24 cellular contexts compared by ENCODE assay signal in genomic region chr3:170524072-170524471, GRCh38.
DNase-seq lines count a peak whose midpoint lies in the region; ATAC-seq and TF ChIP-seq lines count a peak whose summit lies in the region.
"Had no signal": no experiment of that assay in that cellular context is flagged by ENCODE, and none has a peak within 500 bp of the region (broad histone marks: within the 10 kb centered on the region; RNA-seq: fewer than 3 reads in every experiment).

No MANE protein-coding gene starts in this region.

- no peak overlapping the region for H4K5ac ChIP-seq in IMR-90 (ENCODE audit: low read depth, low read length)

- H2AK9ac ChIP-seq in IMR-90 (replicated peaks; ENCODE audit: low read depth, low read length, poor library complexity) = no peak overlapping the region

- CTCF ChIA-PET in IMR-90 (lab: Yijun Ruan, JAX) = no interaction called here

- H4K91ac ChIP-seq in IMR-90 (ENCODE audit: insufficient read depth, low read depth, low read length) = no peak overlapping the region

- peaks cover 1% of the 10 kb centered on the region; the same call in 1 of the 2 replicates for H3K36me3 ChIP-seq in IMR-90 (ENCODE audit: control insufficient read depth, insufficient read depth, low read length)
- H3K36me3 ChIP-seq: BLaER1 treated with 17β-estradiol and CSF1 and Interleukin-3, amounts not matched to agents 10 nM and 100 nM; gastroesophageal sphincter; neural progenitor cell had no signal

- no peak overlapping the region for H3K4me3 ChIP-seq in IMR-90 (ENCODE audit: insufficient read depth, low read depth, low read length)
- H3K4me3 ChIP-seq: BLaER1 treated with 17β-estradiol and CSF1 and Interleukin-3, amounts not matched to agents 10 nM and 100 nM; body of pancreas; coronary artery; gastroesophageal sphincter; neural progenitor cell; skin epidermis had no signal

- dilution Hi-C loops in IMR-90 (cut with HindIII; ENCODE audit: low sequenced_read_pairs, unreplicated experiment) = no loop called here

- no peak overlapping the region for H3K18ac ChIP-seq in IMR-90 (ENCODE audit: low read depth, low read length)

- intact Hi-C loops in IMR-90 (cut with micrococcal nuclease) = no loop called here

- no peaks in the 10 kb centered on the region for H3K9me3 ChIP-seq in IMR-90 (ENCODE audit: control insufficient read depth, insufficient read depth, low read length)
- H3K9me3 ChIP-seq: BLaER1 treated with 17β-estradiol and CSF1 and Interleukin-3, amounts not matched to agents 10 nM and 100 nM; body of pancreas; gastroesophageal sphincter had no signal

- no peak overlapping the region for H2BK120ac ChIP-seq in IMR-90 (ENCODE audit: low read depth, low read length)

- H3K27me3 ChIP-seq in IMR-90 (ENCODE audit: control insufficient read depth, insufficient read depth, low read length) = no peaks in the 10 kb centered on the region; the same call in 1 of the 2 replicates
- H3K27me3 ChIP-seq: BLaER1 treated with 17β-estradiol and CSF1 and Interleukin-3, amounts not matched to agents 10 nM and 100 nM; body of pancreas; gastroesophageal sphincter; neural progenitor cell had no signal

- no TSS peak for BruUV-seq in IMR-90 (replicated peaks; lab: Mats Ljungman, UMichigan)

- no peak overlapping the region for H4K8ac ChIP-seq in IMR-90 (ENCODE audit: low read depth in 2 of 2, low read length in 2 of 2)

- no peak overlapping the region for H2AFZ ChIP-seq in IMR-90 (replicated peaks; ENCODE audit: low read length, poor library complexity)
- H2AFZ ChIP-seq: neural progenitor cell had no signal

- H3K4me1 ChIP-seq in IMR-90 (ENCODE audit: control insufficient read depth, insufficient read depth, low read length) = no peaks in the 10 kb centered on the region; the same call in 1 of the 2 replicates
- H3K4me1 ChIP-seq: body of pancreas, gastroesophageal sphincter, neural progenitor cell had no signal

- ATAC-seq in IMR-90 (ENCODE audit: low read depth) = peak; percentile 56
- ATAC-seq: activated T-cell treated with anti-CD3 and anti-CD28 coated beads, Interleukin-2, amount 50 U/mL, for 4 hours; body of pancreas; gastroesophageal sphincter; HCT116; left colon; stimulated activated naive CD8-positive, alpha-beta T cell treated with anti-CD3 and anti-CD28 coated beads, Interleukin-15, amount 100 ng/mL, for 72 hours had no signal

- no peaks in the 10 kb centered on the region for H3K9me1 ChIP-seq in IMR-90 (ENCODE audit: insufficient read depth, low read length)

- H4K20me1 ChIP-seq in IMR-90 (ENCODE audit: insufficient read depth, low read length) = no peaks in the 10 kb centered on the region
- H4K20me1 ChIP-seq: BLaER1 treated with 17β-estradiol and CSF1 and Interleukin-3, amounts not matched to agents 10 nM and 100 nM had no signal

- no peak overlapping the region for H3K9ac ChIP-seq in IMR-90 (ENCODE audit: low read depth, low read length)
- H3K9ac ChIP-seq: BLaER1 treated with 17β-estradiol and CSF1 and Interleukin-3, amounts not matched to agents 10 nM and 100 nM; neural progenitor cell had no signal

- TF ChIP-seq RAD21 in IMR-90 (IDR thresholded peaks at IDR 0.05; ENCODE audit: low read length) = no peak

- no peak overlapping the region for H3K56ac ChIP-seq in IMR-90 (ENCODE audit: extremely low read depth, insufficient read depth, low read length)

- H2BK15ac ChIP-seq in IMR-90 (ENCODE audit: low read depth, low read length) = no peak overlapping the region

- H3K14ac ChIP-seq in IMR-90 (replicated peaks; ENCODE audit: low read depth, low read length) = no peak overlapping the region

- H3K79me1 ChIP-seq in IMR-90 (ENCODE audit: low read depth in 1 of 2, low read length in 2 of 2) = no peaks in the 10 kb centered on the region

- POLR2A ChIA-PET in IMR-90 (lab: Charles Lee; ENCODE audit: unreplicated experiment) = no interaction called here

- DNase-seq in DMS79 treated with DMSO at 0.1 percent for 48 hours (lab: John Stamatoyannopoulos, UW) (peak; percentile 37), DMS79 (lab: John Stamatoyannopoulos, UW) (no peak), IMR-90 (peak; percentile 61), NCI-H446 treated with DMSO at 0.1 percent for 48 hours (lab: John Stamatoyannopoulos, UW) (peak; percentile 96), iris pigment epithelial cell (ENCODE audit: low read depth) (peak; percentile 16), cortex of kidney (lab: John Stamatoyannopoulos, UW) (no peak), caudate nucleus (lab: John Stamatoyannopoulos, UW) (no peak), NCI-H2227 treated with DMSO at 0.1 percent for 48 hours (lab: John Stamatoyannopoulos, UW) (no peak)
- DNase-seq: activated CD4-positive, CD25-positive, alpha-beta regulatory T cell; activated naive CD4-positive, alpha-beta T cell treated with anti-CD3 and anti-CD28 coated beads, Interleukin-2, amount 50 U/mL, for 16 hours; activated T-cell treated with anti-CD3 and anti-CD28 coated beads, Interleukin-2, amount 50 U/mL, for 4 hours; body of pancreas; left colon; NCI-H187; RPMI8226; stimulated activated CD4-positive, alpha-beta T cell treated with anti-CD3 and anti-CD28 coated beads, Interleukin-2, amount 100 ng/mL, for 48 hours; stimulated activated naive CD8-positive, alpha-beta T cell treated with anti-CD3 and anti-CD28 coated beads, Interleukin-15, amount 100 ng/mL, for 72 hours; T-helper 9 cell had no signal

- H2AK5ac ChIP-seq in IMR-90 (ENCODE audit: low read depth, low read length) = no peak overlapping the region

- H3K4ac ChIP-seq in IMR-90 (ENCODE audit: low read depth, low read length) = no peak overlapping the region

- no peak overlapping the region for H3K4me2 ChIP-seq in IMR-90 (ENCODE audit: low read depth, low read length)
- H3K4me2 ChIP-seq: neural progenitor cell had no signal

- no peak overlapping the region for H2BK20ac ChIP-seq in IMR-90 (ENCODE audit: low read depth, low read length)

- no peak for TF ChIP-seq CTCF in IMR-90 (conservative IDR thresholded peaks at IDR 0.05; ENCODE audit: low read depth, low read length)

- H3K27ac ChIP-seq in IMR-90 (ENCODE audit: insufficient read depth, low read length) (no peak overlapping the region), caudate nucleus (ENCODE audit: low read depth, low read length) (no peak overlapping the region)
- H3K27ac ChIP-seq: body of pancreas, coronary artery, gastroesophageal sphincter, neural progenitor cell, skin epidermis had no signal

- in situ Hi-C loops in IMR-90 (cut with MboI; ENCODE audit: low sequenced_read_pairs) = no loop called here

- no peak for TF ChIP-seq POLR2A in IMR-90 (IDR thresholded peaks at IDR 0.05; ENCODE audit: low read depth, low read length)

- no peak overlapping the region for H2BK5ac ChIP-seq in IMR-90 (ENCODE audit: low read depth, low read length, poor library complexity, severe bottlenecking)

- no peak overlapping the region for H3K23ac ChIP-seq in IMR-90 (ENCODE audit: low read depth, low read length)

TF ChIP-seq in IMR-90, 13 proteins besides CTCF, POLR2A, EP300 and RAD21:
- TF ChIP-seq RCOR1 (IDR thresholded peaks at IDR 0.05; ENCODE audit: insufficient replicate concordance, low read length) (no peak), NFE2L2 (IDR thresholded peaks at IDR 0.05; ENCODE audit: low read depth, low read length) (no peak), FOS (IDR thresholded peaks at IDR 0.05; ENCODE audit: low read depth, low read length) (no peak), CHD1 (IDR thresholded peaks at IDR 0.05; ENCODE audit: low read depth, low read length) (no peak), ELK1 (IDR thresholded peaks at IDR 0.05; ENCODE audit: borderline replicate concordance, low read depth, low read length) (no peak), RFX5 (IDR thresholded peaks at IDR 0.05; ENCODE audit: low read depth, low read length) (no peak), MAZ (IDR thresholded peaks at IDR 0.05; ENCODE audit: borderline replicate concordance, low read depth, low read length) (no peak), USF2 (IDR thresholded peaks at IDR 0.05; ENCODE audit: low read depth, low read length) (no peak), SMC3 (IDR thresholded peaks at IDR 0.05; ENCODE audit: low read depth, low read length) (no peak), MAFK (IDR thresholded peaks at IDR 0.05; ENCODE audit: low read depth, low read length) (no peak), MXI1 (IDR thresholded peaks at IDR 0.05; ENCODE audit: borderline replicate concordance, low read depth, low read length) (no peak), BHLHE40 (IDR thresholded peaks at IDR 0.05; ENCODE audit: low read depth, low read length) (no peak), CEBPB (IDR thresholded peaks at IDR 0.05; ENCODE audit: low read depth, low read length) (no peak)

Comparison
In these comparisons a context has a peak if more than half of its experiments do, and no peak if none do; other contexts are left out.
1. DNase-seq: peak in DMS79 treated with DMSO at 0.1 percent for 48 hours (single experiment), IMR-90 (single experiment), NCI-H446 treated with DMSO at 0.1 percent for 48 hours (single experiment) and iris pigment epithelial cell (single experiment); none in DMS79 (single experiment), cortex of kidney (single experiment), caudate nucleus (0 of 61) and NCI-H2227 treated with DMSO at 0.1 percent for 48 hours (single experiment).